ENCODE assay signal across 20 cellular contexts in genomic region chr4:48195853-48196252, GRCh38.
DNase-seq lines count a peak whose midpoint lies in the region; ATAC-seq, FAIRE-seq and TF ChIP-seq lines count a peak whose summit lies in the region.
"Had no signal": no experiment of that assay in that cellular context is flagged by ENCODE, and none has a peak within 500 bp of the region (broad histone marks: within the 10 kb centered on the region; RNA-seq: fewer than 3 reads in every experiment).

No MANE protein-coding gene starts in this region.

- no peak overlapping the region for H4K12ac ChIP-seq in trophoblast cell (ENCODE audit: low read depth, low read length)

- H4K91ac ChIP-seq in trophoblast cell (ENCODE audit: low read depth, low read length), result no peak overlapping the region

- no peak for TF ChIP-seq POLR2A in tibial nerve (IDR thresholded peaks at IDR 0.05)

- H2BK12ac ChIP-seq in trophoblast cell (ENCODE audit: low read length), result no peak overlapping the region

- H3K4me3 Mint-ChIP-seq in astrocyte (ENCODE audit: unreplicated experiment), result no peak overlapping the region
- H3K4me3 Mint-ChIP-seq: endodermal cell, neural progenitor cell had no signal

- TF ChIP-seq EP300 in tibial nerve (IDR thresholded peaks at IDR 0.05), result no peak

- no CpG with 5 or more reads among the region's 3 CpGs for WGBS in trophoblast cell (ENCODE audit: extremely low coverage, insufficient coverage, insufficient read length)
- WGBS in tibial nerve, 2 donors, result 94 to 98% methylated on average over 3 of the region's 3 CpGs

- no peaks in the 10 kb centered on the region for H4K20me1 ChIP-seq in astrocyte (ENCODE audit: insufficient read depth, low read length)

- H3K27ac ChIP-seq in astrocyte (ENCODE audit: low read depth, low read length), result no peak overlapping the region
- H3K27ac ChIP-seq in trophoblast cell (ENCODE audit: low read depth, low read length), result no peak overlapping the region
- no peak overlapping the region for H3K27ac ChIP-seq in tibial nerve
- H3K27ac ChIP-seq: adrenal gland, breast epithelium, colonic mucosa, neural progenitor cell, prostate gland, upper lobe of left lung had no signal

- peak overlapping the region; percentile 4 for H3K4me2 ChIP-seq in astrocyte (ENCODE audit: low read length)
- no peak overlapping the region for H3K4me2 ChIP-seq in trophoblast cell (ENCODE audit: low read length)
- H3K4me2 ChIP-seq: neural progenitor cell had no signal

- H3K4me1 ChIP-seq in astrocyte (ENCODE audit: insufficient read depth, low read length), result peaks cover 3% of the 10 kb centered on the region
- H3K4me1 ChIP-seq in trophoblast cell (ENCODE audit: control insufficient read depth in 1 of 2, insufficient read depth in 2 of 2, low read length in 2 of 2), result no peaks in the 10 kb centered on the region
- H3K4me1 ChIP-seq in tibial nerve, result no peaks in the 10 kb centered on the region
- H3K4me1 ChIP-seq: breast epithelium, colonic mucosa, neural progenitor cell, prostate gland had no signal

- no peak overlapping the region for H3K18ac ChIP-seq in trophoblast cell (ENCODE audit: low read length)

- H3K4me3 ChIP-seq in astrocyte (ENCODE audit: insufficient read depth, low read depth, low read length) (no peak overlapping the region), trophoblast cell (ENCODE audit: low read depth, low read length) (no peak overlapping the region), tibial nerve (no peak overlapping the region)
- H3K4me3 ChIP-seq: adrenal gland, breast epithelium, colonic mucosa, neural progenitor cell, prostate gland, upper lobe of left lung had no signal

- H2AFZ ChIP-seq in astrocyte (ENCODE audit: low read depth, low read length) (no peak overlapping the region), trophoblast cell (ENCODE audit: insufficient read depth, low read length, poor library complexity) (no peak overlapping the region)
- H2AFZ ChIP-seq: neural progenitor cell had no signal

- H3K14ac ChIP-seq in trophoblast cell (ENCODE audit: low read length), result no peak overlapping the region

- H2BK5ac ChIP-seq in trophoblast cell (ENCODE audit: low read depth, low read length, poor library complexity), result no peak overlapping the region

- H3K27me3 ChIP-seq in astrocyte (ENCODE audit: insufficient read depth, low read length) (peaks cover 2% of the 10 kb centered on the region), trophoblast cell (ENCODE audit: insufficient read depth, low read length) (no peaks in the 10 kb centered on the region), tibial nerve (no peaks in the 10 kb centered on the region)
- H3K27me3 ChIP-seq: adrenal gland, breast epithelium, colonic mucosa, neural progenitor cell, upper lobe of left lung had no signal

- TF ChIP-seq CTCF in astrocyte (IDR thresholded peaks at IDR 0.05; ENCODE audit: insufficient read depth, low read depth, low read length) (no peak), tibial nerve (IDR thresholded peaks at IDR 0.05) (no peak)

- H3K36me3 ChIP-seq in astrocyte (ENCODE audit: insufficient read depth, low read length) (no peaks in the 10 kb centered on the region), trophoblast cell (ENCODE audit: control insufficient read depth in 1 of 2, insufficient read depth in 2 of 2, low read length in 2 of 2) (no peaks in the 10 kb centered on the region), tibial nerve (no peaks in the 10 kb centered on the region)
- H3K36me3 ChIP-seq: adrenal gland, breast epithelium, colonic mucosa, neural progenitor cell, prostate gland, upper lobe of left lung had no signal

- no peaks in the 10 kb centered on the region for H3K4me1 Mint-ChIP-seq in astrocyte (ENCODE audit: low read depth, unreplicated experiment)
- H3K4me1 Mint-ChIP-seq: endodermal cell, neural progenitor cell had no signal

- DNase-seq in activated naive CD4-positive, alpha-beta T cell treated with anti-CD3 and anti-CD28 coated beads, Interleukin-2, amount 50 U/mL, for 72 hours (ENCODE audit: low spot score in 2 of 2), result no peak
- no peak for DNase-seq in activated naive CD4-positive, alpha-beta T cell treated with Interleukin-2 at 50 U/mL for 16 hours
- no peak for DNase-seq in astrocyte (ENCODE audit: low read depth)
- no peak for DNase-seq in NCI-H2171 treated with DMSO at 0.1 percent for 48 hours (lab: John Stamatoyannopoulos, UW)
- DNase-seq in HuH-7 (ENCODE audit: low spot score), result no peak
- no peak for DNase-seq in trophoblast cell
- DNase-seq in tibial nerve (ENCODE audit: low spot score in 2 of 2), result no peak
- DNase-seq: activated CD4-positive, alpha-beta T cell treated with anti-CD3 and anti-CD28 coated beads, Interleukin-2, amount 50 U/mL, for 1 hour; activated effector memory CD4-positive, alpha-beta T cell treated with Interleukin-2 at 50 U/mL for 16 hours; colonic mucosa; endodermal cell; PC-3; SIG-M5; T-helper 1 cell; upper lobe of left lung had no signal

- H2BK120ac ChIP-seq in trophoblast cell (ENCODE audit: insufficient read depth, low read length, poor library complexity), result no peak overlapping the region

- peaks cover 3% of the 10 kb centered on the region for H3K27me3 Mint-ChIP-seq in astrocyte (ENCODE audit: low read depth, unreplicated experiment)

- no peaks in the 10 kb centered on the region for H3K79me2 ChIP-seq in astrocyte (ENCODE audit: insufficient read depth, low read length)
- H3K79me2 ChIP-seq in trophoblast cell (ENCODE audit: control insufficient read depth, insufficient read depth, low read length, poor library complexity), result no peaks in the 10 kb centered on the region

- peak; percentile 20 to 29 for ATAC-seq in activated naive CD4-positive, alpha-beta T cell treated with anti-CD3 and anti-CD28 coated beads, Interleukin-2, amount 50 U/mL, for 72 hours
- ATAC-seq in HG03442 (IDR thresholded peaks at IDR 0.05; ENCODE audit: unreplicated experiment), result peak; percentile 20
- ATAC-seq: PC-3 had no signal

- no peaks in the 10 kb centered on the region for H3K36me3 Mint-ChIP-seq in activated naive CD4-positive, alpha-beta T cell treated with anti-CD3 and anti-CD28 coated beads, Interleukin-2, amount 50 U/mL, for 72 hours
- H3K36me3 Mint-ChIP-seq in astrocyte (ENCODE audit: low read depth, unreplicated experiment), result no peaks in the 10 kb centered on the region
- H3K36me3 Mint-ChIP-seq: neural progenitor cell had no signal

- H3K9me3 ChIP-seq in astrocyte (ENCODE audit: insufficient read depth, low read depth, low read length) (no peaks in the 10 kb centered on the region), trophoblast cell (ENCODE audit: insufficient read depth, low read depth, low read length) (no peaks in the 10 kb centered on the region), tibial nerve (no peaks in the 10 kb centered on the region)
- H3K9me3 ChIP-seq: adrenal gland, breast epithelium, colonic mucosa, prostate gland, upper lobe of left lung had no signal

- no peak for FAIRE-seq in astrocyte (lab: Jason Lieb, UNC)

- no peaks in the 10 kb centered on the region for H3K79me1 ChIP-seq in trophoblast cell (ENCODE audit: low read length)

- H4K8ac ChIP-seq in trophoblast cell (ENCODE audit: low read depth, low read length), result no peak overlapping the region

- H2AK5ac ChIP-seq in trophoblast cell (ENCODE audit: low read length), result no peak overlapping the region

- H3K23ac ChIP-seq in trophoblast cell (ENCODE audit: low read length), result no peak overlapping the region

- H3K9ac ChIP-seq in astrocyte (ENCODE audit: low read length) (no peak overlapping the region), trophoblast cell (ENCODE audit: low read length) (no peak overlapping the region)
- H3K9ac ChIP-seq: neural progenitor cell had no signal

- H3K4ac ChIP-seq in trophoblast cell (ENCODE audit: low read depth, low read length), result no peak overlapping the region

- H3K9me3 Mint-ChIP-seq in activated naive CD4-positive, alpha-beta T cell treated with anti-CD3 and anti-CD28 coated beads, Interleukin-2, amount 50 U/mL, for 72 hours, result peaks cover 0 to 2% of the 10 kb centered on the region in 2 donors
- H3K9me3 Mint-ChIP-seq in astrocyte (ENCODE audit: unreplicated experiment), result no peaks in the 10 kb centered on the region
- H3K9me3 Mint-ChIP-seq: endodermal cell, neural progenitor cell had no signal

- peak overlapping the region in 1 of 2 donors; percentile 33 for H3K27ac Mint-ChIP-seq in activated naive CD4-positive, alpha-beta T cell treated with anti-CD3 and anti-CD28 coated beads, Interleukin-2, amount 50 U/mL, for 72 hours
- no peak overlapping the region for H3K27ac Mint-ChIP-seq in astrocyte (ENCODE audit: unreplicated experiment)
- H3K27ac Mint-ChIP-seq: endodermal cell, neural progenitor cell had no signal
